ENCODE assay signal across 8 cellular contexts in genomic region chr16:75648265-75649076, GRCh38. TPM values are rescaled to one million over a fixed set of nuclear protein-coding genes. Genes with fewer than 3 reads are reported as not detected.
DNase-seq lines count a peak whose midpoint lies in the region; ATAC-seq, FAIRE-seq and TF ChIP-seq lines count a peak whose summit lies in the region.

No MANE protein-coding gene starts in this region.

- peaks cover 0 to 64% of the 10 kb centered on the region in 2 donors for H3K4me1 ChIP-seq in right atrium auricular region
- peaks cover 67% of the 10 kb centered on the region for H3K4me1 ChIP-seq in psoas muscle

- DNase-seq in GM12865 (ENCODE audit: low read depth) (peak; percentile 85), NCI-H1092 treated with DMSO at 0.1 percent for 48 hours (lab: John Stamatoyannopoulos, UW) (peak; percentile 78), T-helper 1 cell (peak; percentile 70 to 87 (median 81)), amniotic stem cell (lab: John Stamatoyannopoulos, UW) (peak; percentile 60), right atrium auricular region (ENCODE audit: low spot score) (peak; percentile 86), psoas muscle (peak; percentile 85 to 88), urothelium cell line (ENCODE audit: low spot score) (peak; percentile 79)

- H3K36me3 ChIP-seq in right atrium auricular region (peaks cover 5% of the 10 kb centered on the region), psoas muscle (ENCODE audit: insufficient read depth in 1 of 2, low read depth in 1 of 2) (peaks cover 0 to 28% of the 10 kb centered on the region in 2 donors)

- peak overlapping the region; percentile 96 to 99 for H3K27ac ChIP-seq in right atrium auricular region
- peak overlapping the region; percentile 98 for H3K27ac ChIP-seq in psoas muscle

- TF ChIP-seq CTCF in GM12865 (IDR thresholded peaks at IDR 0.05; ENCODE audit: insufficient read depth, low read depth, low read length, missing control alignments) = no peak
- peak in 1 of 2 donors; percentile 12 for TF ChIP-seq CTCF in right atrium auricular region (IDR thresholded peaks at IDR 0.05)
- no peak for TF ChIP-seq CTCF in psoas muscle (IDR thresholded peaks at IDR 0.05)

- intact Hi-C loops in psoas muscle (cut with DNase I) = loop anchor here in 1 of 2 donors (5.0 kb wide), 1 partner anchor 81 kb away; the partner anchor contains the start of gene GABARAPL2

- no peak for FAIRE-seq in urothelium cell line (lab: Jason Lieb, UNC)

- 0 to 1% (median 1%) methylated on average over 51 to 62 of the region's 62 CpGs for WGBS in psoas muscle, 3 donors

- H3K9me3 ChIP-seq in right atrium auricular region (no peaks in the 10 kb centered on the region), psoas muscle (no peaks in the 10 kb centered on the region)

- peak; percentile 29 for ATAC-seq in HG02588 (IDR thresholded peaks at IDR 0.05; ENCODE audit: unreplicated experiment)
- ATAC-seq in psoas muscle = peak; percentile 59 to 79 (median 71)

- peak overlapping the region; percentile 66 for H3K4me3 ChIP-seq in GM12865 (ENCODE audit: low read depth, low read length)
- H3K4me3 ChIP-seq in right atrium auricular region = peak overlapping the region; percentile 90 to 92
- peak overlapping the region; percentile 96 for H3K4me3 ChIP-seq in psoas muscle

- H3K27me3 ChIP-seq in right atrium auricular region (no peaks in the 10 kb centered on the region), psoas muscle (ENCODE audit: insufficient read depth in 3 of 3, low read length in 2 of 3) (no peaks in the 10 kb centered on the region)

RNA-seq across cellular contexts. Expression of gene TERF2IP, which starts 0.9 kb away (rescaled TPM):
- 10 to 100 TPM; 77.8 to 81.8 TPM for total RNA-seq in right atrium auricular region
- 10 to 100 TPM; 48.0 to 59.0 (median 56.6) TPM for total RNA-seq in psoas muscle
- 10 to 100 TPM; 29.8 to 56.5 (median 45.8) TPM for polyA plus RNA-seq in psoas muscle

RNA-seq across cellular contexts. Expression of gene KARS1, which starts 1.0 kb away (rescaled TPM):
- total RNA-seq in right atrium auricular region (100 to 1,000 TPM in 1 of 2 donors, 10 to 100 TPM in 1; 88.9 to 100 TPM), psoas muscle (100 to 1,000 TPM; 162 to 185 (median 178) TPM)
- polyA plus RNA-seq in psoas muscle = 100 to 1,000 TPM; 172 to 232 (median 208) TPM

RNA-seq across cellular contexts. Expression of gene ADAT1, which starts 25.4 kb away (rescaled TPM):
- 10 to 100 TPM; 20.4 to 23.7 TPM for total RNA-seq in right atrium auricular region
- 10 to 100 TPM; 15.6 to 25.3 (median 20.3) TPM for total RNA-seq in psoas muscle
- 10 to 100 TPM in 2 of 3 donors, 1 to 10 TPM in 1; 6.9 to 26.1 (median 14.7) TPM for polyA plus RNA-seq in psoas muscle

RNA-seq across cellular contexts. Expression of gene CPHXL2, which starts 28.3 kb away (rescaled TPM):
- total RNA-seq in right atrium auricular region (not detected), psoas muscle (not detected)
- not detected for polyA plus RNA-seq in psoas muscle

RNA-seq across cellular contexts. Expression of gene DUXB, which starts 52.8 kb away (rescaled TPM):
- total RNA-seq in right atrium auricular region (not detected), psoas muscle (not detected)
- not detected for polyA plus RNA-seq in psoas muscle

Comparison
In these comparisons a context has a peak if more than half of its experiments do, and no peak if none do; other contexts are left out.
1. Peak in every context shown above with its lines: DNase-seq, ATAC-seq, H3K4me3 ChIP-seq and H3K27ac ChIP-seq.